1 cellular context compared by ENCODE assay signal in the genomic region with DNA sequence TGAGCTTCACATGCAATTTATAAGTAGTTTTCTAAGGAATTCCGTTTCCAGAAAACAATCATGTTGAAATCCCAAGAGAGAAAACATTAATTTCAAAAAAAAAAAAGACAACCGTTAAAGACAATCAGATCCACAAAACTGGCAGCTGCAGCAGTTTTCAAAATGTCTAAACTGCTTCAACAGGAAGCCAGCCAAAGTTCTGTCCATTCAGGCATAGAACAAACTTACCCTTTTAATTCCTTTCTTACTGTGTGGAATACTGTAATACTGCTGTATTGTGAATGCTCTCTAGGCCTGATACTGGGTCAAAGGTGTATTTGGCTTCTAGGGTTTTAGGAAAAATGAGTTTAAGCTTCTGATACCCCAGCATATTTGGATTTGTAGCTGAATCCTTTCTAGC.
TF ChIP-seq lines count a peak whose summit lies in the region.

No MANE protein-coding gene starts in this region.

TF ChIP-seq in IMR-90, 13 proteins besides CTCF, POLR2A, EP300 and RAD21:
- no peak for TF ChIP-seq RCOR1 (IDR thresholded peaks at IDR 0.05; ENCODE audit: insufficient replicate concordance, low read length)
- TF ChIP-seq, protein P1, sequence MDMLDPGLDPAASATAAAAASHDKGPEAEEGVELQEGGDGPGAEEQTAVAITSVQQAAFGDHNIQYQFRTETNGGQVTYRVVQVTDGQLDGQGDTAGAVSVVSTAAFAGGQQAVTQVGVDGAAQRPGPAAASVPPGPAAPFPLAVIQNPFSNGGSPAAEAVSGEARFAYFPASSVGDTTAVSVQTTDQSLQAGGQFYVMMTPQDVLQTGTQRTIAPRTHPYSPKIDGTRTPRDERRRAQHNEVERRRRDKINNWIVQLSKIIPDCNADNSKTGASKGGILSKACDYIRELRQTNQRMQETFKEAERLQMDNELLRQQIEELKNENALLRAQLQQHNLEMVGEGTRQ (IDR thresholded peaks at IDR 0.05; ENCODE audit: low read depth, low read length) = no peak
- TF ChIP-seq NFE2L2 (IDR thresholded peaks at IDR 0.05; ENCODE audit: low read depth, low read length) = no peak
- TF ChIP-seq, protein P2, sequence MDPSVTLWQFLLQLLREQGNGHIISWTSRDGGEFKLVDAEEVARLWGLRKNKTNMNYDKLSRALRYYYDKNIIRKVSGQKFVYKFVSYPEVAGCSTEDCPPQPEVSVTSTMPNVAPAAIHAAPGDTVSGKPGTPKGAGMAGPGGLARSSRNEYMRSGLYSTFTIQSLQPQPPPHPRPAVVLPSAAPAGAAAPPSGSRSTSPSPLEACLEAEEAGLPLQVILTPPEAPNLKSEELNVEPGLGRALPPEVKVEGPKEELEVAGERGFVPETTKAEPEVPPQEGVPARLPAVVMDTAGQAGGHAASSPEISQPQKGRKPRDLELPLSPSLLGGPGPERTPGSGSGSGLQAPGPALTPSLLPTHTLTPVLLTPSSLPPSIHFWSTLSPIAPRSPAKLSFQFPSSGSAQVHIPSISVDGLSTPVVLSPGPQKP (IDR thresholded peaks at IDR 0.05; ENCODE audit: borderline replicate concordance, low read depth, low read length) = no peak
